Comparison of ENCODE assay signal across 1 cellular context in genomic region chr2:111898703-111899514, GRCh38.
TF ChIP-seq lines count a peak whose summit lies in the region.

No MANE protein-coding gene starts in this region.

TF ChIP-seq in HEK293, 187 proteins besides CTCF, POLR2A, EP300 and RAD21 (continued from another document):
- TF ChIP-seq ZNF18 (tag by site-specific recombination; IDR thresholded peaks at IDR 0.05), result no peak
- no peak for TF ChIP-seq ZFP3 (tag by site-specific recombination; IDR thresholded peaks at IDR 0.05; ENCODE audit: low read depth)
- TF ChIP-seq ZNF132 (tag by site-specific recombination; IDR thresholded peaks at IDR 0.05; ENCODE audit: borderline replicate concordance), result no peak
- no peak for TF ChIP-seq GLI4 (tag by site-specific recombination; IDR thresholded peaks at IDR 0.05)
- TF ChIP-seq KLF10 (tag by site-specific recombination; IDR thresholded peaks at IDR 0.05), result no peak
- no peak for TF ChIP-seq ZNF311 (tag by site-specific recombination; IDR thresholded peaks at IDR 0.05; ENCODE audit: borderline replicate concordance)
- no peak for TF ChIP-seq ZNF24 (tag by site-specific recombination; IDR thresholded peaks at IDR 0.05)
- TF ChIP-seq ZNF354C (tag by site-specific recombination; IDR thresholded peaks at IDR 0.05; ENCODE audit: borderline replicate concordance, low read depth), result no peak
- no peak for TF ChIP-seq ZNF837 (tag by site-specific recombination; IDR thresholded peaks at IDR 0.05)
- TF ChIP-seq ZNF600 (tag by site-specific recombination; IDR thresholded peaks at IDR 0.05), result peak; percentile 76
- no peak for TF ChIP-seq SETDB1 (IDR thresholded peaks at IDR 0.05; ENCODE audit: insufficient read length, low read length)
- no peak for TF ChIP-seq TCF7L2 (IDR thresholded peaks at IDR 0.05; ENCODE audit: borderline replicate concordance, low read depth, low read length)
- no peak for TF ChIP-seq ZNF580 (tag by site-specific recombination; IDR thresholded peaks at IDR 0.05)
- TF ChIP-seq BCL11B (tag by site-specific recombination; IDR thresholded peaks at IDR 0.05; ENCODE audit: low read depth), result no peak
- no peak for TF ChIP-seq GLI2 (tag by site-specific recombination; IDR thresholded peaks at IDR 0.05; ENCODE audit: borderline replicate concordance, low read depth)
- no peak for TF ChIP-seq ZNF174 (tag by site-specific recombination; IDR thresholded peaks at IDR 0.05)
- TF ChIP-seq BCL11A (tag by site-specific recombination; IDR thresholded peaks at IDR 0.05; ENCODE audit: low read depth), result peak; percentile 49; the same call in 1 of the 2 replicates
- TF ChIP-seq KLF9 (tag by site-specific recombination; IDR thresholded peaks at IDR 0.05; ENCODE audit: low read depth), result peak; percentile 35; the same call in 1 of the 2 replicates
- no peak for TF ChIP-seq ZNF26 (tag by site-specific recombination; IDR thresholded peaks at IDR 0.05)
- TF ChIP-seq ZNF792 (tag by site-specific recombination; IDR thresholded peaks at IDR 0.05), result no peak
- no peak for TF ChIP-seq MYNN (tag by site-specific recombination; IDR thresholded peaks at IDR 0.05; ENCODE audit: borderline replicate concordance)
- no peak for TF ChIP-seq FEZF1 (tag by site-specific recombination; IDR thresholded peaks at IDR 0.05)
- peak; percentile 68 for TF ChIP-seq ZBTB10 (tag by site-specific recombination; IDR thresholded peaks at IDR 0.05)
- TF ChIP-seq ZNF623 (tag by site-specific recombination; IDR thresholded peaks at IDR 0.05), result no peak
- TF ChIP-seq ZNF23 (tag by site-specific recombination; IDR thresholded peaks at IDR 0.05; ENCODE audit: borderline replicate concordance), result no peak
- no peak for TF ChIP-seq ZNF223 (tag by site-specific recombination; IDR thresholded peaks at IDR 0.05)
- no peak for TF ChIP-seq ZNF791 (tag by site-specific recombination; IDR thresholded peaks at IDR 0.05)
- TF ChIP-seq ZSCAN23 (tag by site-specific recombination; IDR thresholded peaks at IDR 0.05), result no peak
- TF ChIP-seq HIC1 (tag by site-specific recombination; IDR thresholded peaks at IDR 0.05), result no peak
- no peak for TF ChIP-seq ZNF610 (tag by site-specific recombination; IDR thresholded peaks at IDR 0.05; ENCODE audit: borderline replicate concordance)
TF ChIP-seq in HEK293: peak in this region for 32.
